In the genomic region with DNA sequence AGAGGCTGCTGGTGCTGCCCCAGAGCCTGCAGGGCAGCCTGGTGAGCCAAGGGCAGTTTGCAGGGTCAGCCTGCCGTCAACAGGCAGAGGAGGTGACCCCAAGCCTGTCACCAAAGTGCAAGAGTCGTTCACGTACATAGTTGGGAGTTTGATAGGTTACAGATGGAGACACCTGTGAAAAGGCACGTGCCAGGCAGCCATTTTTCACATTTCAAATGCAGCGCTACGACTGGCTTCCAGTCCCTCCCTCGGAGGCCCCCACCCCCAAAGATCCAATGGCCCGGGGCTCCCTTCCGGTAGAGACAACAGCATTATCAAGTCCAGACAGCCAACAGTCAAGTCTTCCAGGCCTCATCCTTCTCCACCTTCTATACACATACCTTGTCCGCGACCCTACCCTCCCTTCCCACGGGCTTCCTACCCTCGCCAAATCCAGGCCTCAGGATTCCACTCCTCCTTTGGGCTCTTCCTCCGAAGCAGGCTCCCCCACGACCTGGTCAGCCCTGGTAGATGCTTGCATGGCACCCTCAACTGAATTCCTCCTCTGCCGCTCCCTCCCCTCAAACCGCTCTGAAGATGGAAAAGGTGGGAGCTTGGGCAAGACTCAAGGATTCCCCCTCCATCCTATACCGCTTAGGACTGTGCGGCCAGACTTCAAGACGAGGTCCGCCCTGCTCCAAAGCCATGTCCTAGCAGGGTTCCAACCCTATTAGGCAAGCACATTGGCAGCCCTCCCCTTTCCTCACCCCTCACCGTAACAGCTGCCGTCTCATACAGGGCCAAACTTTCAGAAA, we compare ENCODE assay signal across 11 cellular contexts. TPM values are rescaled to one million over a fixed set of nuclear protein-coding genes. Genes with fewer than 3 reads are reported as not detected.
DNase-seq lines count a peak whose midpoint lies in the region; ATAC-seq, FAIRE-seq and TF ChIP-seq lines count a peak whose summit lies in the region.
"Had no signal": no experiment of that assay in that cellular context is flagged by ENCODE, and none has a peak within 500 bp of the region (broad histone marks: within the 10 kb centered on the region; RNA-seq: fewer than 3 reads in every experiment).

No MANE protein-coding gene starts in this region.

- H3K4me1 Mint-ChIP-seq in natural killer cell treated with Interleukin-12 subunit alpha and Interleukin-12 subunit beta and Interleukin-15 and Interleukin-18, amount 100 ng/mL, for 72 hours (ENCODE audit: low read depth in 2 of 2): peaks cover 34 to 43% of the 10 kb centered on the region in 2 donors

- H3K27ac ChIP-seq in AG04450 (ENCODE audit: low read depth, low read length): peak overlapping the region; percentile 57
- no peak overlapping the region for H3K27ac ChIP-seq in GM12878 (ENCODE audit: control insufficient read depth, insufficient read depth)

- H3K36me3 Mint-ChIP-seq in natural killer cell treated with Interleukin-12 subunit alpha and Interleukin-12 subunit beta and Interleukin-15 and Interleukin-18, amount 100 ng/mL, for 72 hours: peaks cover 41% of the 10 kb centered on the region

- H3K4me3 Mint-ChIP-seq in natural killer cell treated with Interleukin-12 subunit alpha and Interleukin-12 subunit beta and Interleukin-15 and Interleukin-18, amount 100 ng/mL, for 72 hours: no peak overlapping the region

- no peak overlapping the region for H3K4me3 ChIP-seq in AG04450 (ENCODE audit: low read depth, low read length)
- no peak overlapping the region for H3K4me3 ChIP-seq in GM12878

- H3K27ac Mint-ChIP-seq in natural killer cell treated with Interleukin-12 subunit alpha and Interleukin-12 subunit beta and Interleukin-15 and Interleukin-18, amount 100 ng/mL, for 72 hours: peak overlapping the region; percentile 21 to 34

- intact Hi-C loops in GM12878 (cut with micrococcal nuclease; ENCODE audit: unreplicated experiment): no loop called here

- H3K9me3 Mint-ChIP-seq in natural killer cell treated with Interleukin-12 subunit alpha and Interleukin-12 subunit beta and Interleukin-15 and Interleukin-18, amount 100 ng/mL, for 72 hours: no peaks in the 10 kb centered on the region

- CTCF ChIA-PET in AG04450 (lab: Charles Lee) (no interaction called here), GM12878 (lab: Yijun Ruan, JAX) (no interaction called here), HEK293T (lab: Yijun Ruan, JAX) (interaction anchor here (1.0 kb wide), 1 partner anchor 21 kb away, joined by 4 read pairs; no protein-coding TSS in a partner anchor)

- BruUV-seq in GM12878 (replicated peaks; lab: Mats Ljungman, UMichigan): no TSS peak

- ATAC-seq in GM12878 (no peak; the same call in 2 of the 3 replicates), HG03565 (IDR thresholded peaks at IDR 0.05; ENCODE audit: unreplicated experiment) (no peak), HG02759 (IDR thresholded peaks at IDR 0.05; ENCODE audit: unreplicated experiment) (no peak)
- no peak for ATAC-seq in natural killer cell treated with Interleukin-12 subunit alpha and Interleukin-12 subunit beta and Interleukin-15 and Interleukin-18, amount 100 ng/mL, for 72 hours

- H2AFZ ChIP-seq in GM12878 (ENCODE audit: control insufficient read depth, low read depth, low read length): no peak overlapping the region

- SMC1A ChIA-PET in GM12878 (lab: Charles Lee; ENCODE audit: uncharacterized antibody, unreplicated experiment): no interaction called here

- TF ChIP-seq POLR2A in GM19099 (IDR thresholded peaks at IDR 0.05; ENCODE audit: extremely low read depth, insufficient read length, low read depth): peak; percentile 16
- TF ChIP-seq POLR2A in GM12878 (IDR thresholded peaks at IDR 0.05; ENCODE audit: low read depth, low read length): peak; percentile 66

- POLR2A ChIA-PET in AG04450 (lab: Yijun Ruan, JAX) (interaction anchor here (1.0 to 5.9 kb wide), 3 partner anchors 10 to 15 kb away, joined by 3 to 51 read pairs (median 10); partner anchors contain the start of gene HNRNPH1), GM12878 (lab: Charles Lee) (no interaction called here), HEK293T (lab: Yijun Ruan, JAX) (interaction anchor here (1.8 to 4.2 kb wide), 3 partner anchors 8 to 14 kb away, joined by 8 to 67 read pairs (median 10); partner anchors contain the start of gene HNRNPH1)

- in situ Hi-C loops in GM12878 (cut with MboI): no loop called here

- H3K4me2 ChIP-seq in GM12878 (ENCODE audit: control insufficient read depth, insufficient read depth): no peak overlapping the region

- TF ChIP-seq EP300 in GM12878 (IDR thresholded peaks at IDR 0.05; ENCODE audit: borderline replicate concordance in 1 of 2, control insufficient read depth in 1 of 2, low read depth in 2 of 2, low read length in 2 of 2): no peak

- no peaks in the 10 kb centered on the region for H3K9me3 ChIP-seq in AG04450 (ENCODE audit: control insufficient read depth, insufficient read depth, low read length)
- no peaks in the 10 kb centered on the region for H3K9me3 ChIP-seq in GM12878 (replicated peaks; ENCODE audit: control insufficient read depth, insufficient read depth, low read length)

- WGBS in GM12878 (ENCODE audit: insufficient coverage, insufficient replicate concordance, low lambda C conversion rate, missing lambda C conversion rate): 88% methylated on average over 22 of the region's 23 CpGs

- H3K79me2 ChIP-seq in GM12878 (ENCODE audit: control insufficient read depth, insufficient read depth, low read length): no peaks in the 10 kb centered on the region; the same call in 1 of the 2 replicates

- peaks cover 4% of the 10 kb centered on the region; the same call in 1 of the 2 replicates for H4K20me1 ChIP-seq in GM12878 (ENCODE audit: control insufficient read depth, insufficient read depth)

- H3K4me1 ChIP-seq in GM12878 (ENCODE audit: control insufficient read depth, insufficient read depth, low read length): no peaks in the 10 kb centered on the region

- no peak for DNase-seq in AG04450 (ENCODE audit: low read depth, low spot score)
- DNase-seq in GM12878 (ENCODE audit: low read depth, low spot score): no peak
- DNase-seq in natural killer cell treated with Interleukin-12 subunit alpha and Interleukin-12 subunit beta and Interleukin-15 and Interleukin-18, amount 100 ng/mL, for 72 hours (ENCODE audit: low spot score): no peak
- no peak for DNase-seq in NK-92 (lab: John Stamatoyannopoulos, UW; ENCODE audit: unreplicated experiment)
- DNase-seq in HEK293T (ENCODE audit: extremely low spot score): no peak
- DNase-seq: activated gamma-delta T cell, KG1, NCI-H446 had no signal

- no peaks in the 10 kb centered on the region for H3K27me3 Mint-ChIP-seq in natural killer cell treated with Interleukin-12 subunit alpha and Interleukin-12 subunit beta and Interleukin-15 and Interleukin-18, amount 100 ng/mL, for 72 hours

- TF ChIP-seq RAD21 in GM12878 (IDR thresholded peaks at IDR 0.05; ENCODE audit: insufficient read depth, low read depth, low read length): no peak

- no peaks in the 10 kb centered on the region for H3K27me3 ChIP-seq in AG04450 (ENCODE audit: control insufficient read depth, insufficient read depth, low read length)
- H3K27me3 ChIP-seq in GM12878 (replicated peaks in 1 of 2; ENCODE audit: control insufficient read depth in 2 of 2, insufficient read depth in 2 of 2, low read length in 1 of 2): no peaks in the 10 kb centered on the region

- H3K9ac ChIP-seq in GM12878 (ENCODE audit: control insufficient read depth, insufficient read depth, low read length): no peak overlapping the region

- peaks cover 24 to 33% of the 10 kb centered on the region in 2 experiments for H3K36me3 ChIP-seq in GM12878 (ENCODE audit: control insufficient read depth in 2 of 2, insufficient read depth in 2 of 2, low read length in 1 of 2)

- no peak for FAIRE-seq in GM12878 (lab: Jason Lieb, UNC)

- RAD21 ChIA-PET in GM12878 (lab: Charles Lee; ENCODE audit: unreplicated experiment): no interaction called here

- TF ChIP-seq CTCF in AG04450 (IDR thresholded peaks at IDR 0.05; ENCODE audit: low read depth, low read length): no peak
- no peak for TF ChIP-seq CTCF in GM12878 (IDR thresholded peaks at IDR 0.05 in 2 of 3, conservative IDR thresholded peaks at IDR 0.05 in 1 of 3; ENCODE audit: control insufficient read depth in 2 of 3, extremely low read depth in 1 of 3, insufficient read depth in 1 of 3, low read depth in 3 of 3, low read length in 3 of 3)

RNA-seq across cellular contexts. Expression of gene HNRNPH1, which starts 13.2 kb away (rescaled TPM):
- polyA plus RNA-seq in AG04450 (2011; rRNA removed) (341 and 383 TPM in 2 replicates), GM12878 (2011; rRNA removed) (695 and 934 TPM in 2 replicates), GM12878 (2014; fragmentation: Illumina TruSeq; extraction: Trizol) (691 and 785 TPM in 2 replicates), GM12878 (2014; fragmentation: Nextera tagmentation; extraction: Ambion mirVana) (100 to 1,000 TPM; 184 to 189 TPM), GM12878 (2014; rRNA removed) (780 and 888 TPM in 2 replicates), GM12878 (2016; fragmentation: Nextera tagmentation; extraction: Ambion mirVana) (100 to 1,000 TPM; 542 to 567 TPM)
- polyA minus RNA-seq in AG04450 (2011; rRNA and poly(A)+ RNA removed): 664 and 722 TPM in 2 replicates
- 1,885 and 1,957 TPM in 2 replicates for total RNA-seq in GM12878 (2013; cell fraction: nucleolus; rRNA removed)
- total RNA-seq in GM12878 (2014; rRNA removed) (692 and 694 TPM in 2 replicates), GM12878 (2014; rRNA removed; fragmentation: Illumina TruSeq; extraction: Trizol) (683 and 716 TPM in 2 replicates), GM12878 (2021) (603 and 690 TPM in 2 replicates)
- 400 TPM for polyA plus RNA-seq in GM12878 (2011; ENCODE audit: low read depth)
- 201 and 239 TPM in 2 replicates for polyA plus RNA-seq in GM12878 (2011; cell fraction: cytosol; rRNA removed)
- polyA plus RNA-seq in GM12878 (2011; cell fraction: nucleus; rRNA removed): 1,317 and 2,141 TPM in 2 replicates
- polyA plus RNA-seq in GM12878 (2012): 453 and 702 TPM in 2 replicates
- 330 and 478 TPM in 2 replicates for polyA minus RNA-seq in GM12878 (2011; rRNA and poly(A)+ RNA removed)
- 349 and 463 TPM in 2 replicates for polyA minus RNA-seq in GM12878 (2011; cell fraction: cytosol; rRNA and poly(A)+ RNA removed)
- polyA minus RNA-seq in GM12878 (2011; cell fraction: nucleus; rRNA and poly(A)+ RNA removed): 907 and 1,891 TPM in 2 replicates
- total RNA-seq in natural killer cell treated with Interleukin-12 subunit alpha and Interleukin-12 subunit beta and Interleukin-15 and Interleukin-18, amount 100 ng/mL, for 72 hours: 1,000 to 10,000 TPM in 1 of 2 donors, 100 to 1,000 TPM in 1; 874 to 1,296 TPM

RNA-seq across cellular contexts. Expression of gene RUFY1, which starts 60.0 kb away (rescaled TPM):
- 24.1 and 31.1 TPM in 2 replicates for polyA plus RNA-seq in AG04450 (2011; rRNA removed)
- 23.2 and 24.0 TPM in 2 replicates for polyA minus RNA-seq in AG04450 (2011; rRNA and poly(A)+ RNA removed)
- 65.2 and 75.0 TPM in 2 replicates for total RNA-seq in GM12878 (2013; cell fraction: nucleolus; rRNA removed)
- 27.0 and 28.4 TPM in 2 replicates for total RNA-seq in GM12878 (2014; rRNA removed)
- total RNA-seq in GM12878 (2014; rRNA removed; fragmentation: Illumina TruSeq; extraction: Trizol): 22.7 and 26.3 TPM in 2 replicates
- total RNA-seq in GM12878 (2021): 28.8 and 36.3 TPM in 2 replicates
- polyA plus RNA-seq in GM12878 (2011; ENCODE audit: low read depth): 17.9 TPM
- polyA plus RNA-seq in GM12878 (2011; rRNA removed): 18.4 and 19.2 TPM in 2 replicates
- 10.3 and 13.1 TPM in 2 replicates for polyA plus RNA-seq in GM12878 (2011; cell fraction: cytosol; rRNA removed)
- polyA plus RNA-seq in GM12878 (2011; cell fraction: nucleus; rRNA removed): 22.2 and 27.2 TPM in 2 replicates
- 22.2 and 23.8 TPM in 2 replicates for polyA plus RNA-seq in GM12878 (2012)
- 22.8 and 26.2 TPM in 2 replicates for polyA plus RNA-seq in GM12878 (2014; fragmentation: Illumina TruSeq; extraction: Trizol)
- 1 to 10 TPM; 5.7 to 8.1 TPM for polyA plus RNA-seq in GM12878 (2014; fragmentation: Nextera tagmentation; extraction: Ambion mirVana)
- polyA plus RNA-seq in GM12878 (2014; rRNA removed): 26.7 and 27.2 TPM in 2 replicates
- polyA plus RNA-seq in GM12878 (2016; fragmentation: Nextera tagmentation; extraction: Ambion mirVana): 10 to 100 TPM; 23.6 to 25.4 TPM
- polyA minus RNA-seq in GM12878 (2011; rRNA and poly(A)+ RNA removed): 12.7 and 17.7 TPM in 2 replicates
- 5.6 and 7.7 TPM in 2 replicates for polyA minus RNA-seq in GM12878 (2011; cell fraction: cytosol; rRNA and poly(A)+ RNA removed)
- polyA minus RNA-seq in GM12878 (2011; cell fraction: nucleus; rRNA and poly(A)+ RNA removed): 18.5 and 25.8 TPM in 2 replicates
- 10 to 100 TPM; 29.2 to 41.0 TPM for total RNA-seq in natural killer cell treated with Interleukin-12 subunit alpha and Interleukin-12 subunit beta and Interleukin-15 and Interleukin-18, amount 100 ng/mL, for 72 hours
